8 cellular contexts compared by ENCODE assay signal in the genomic region with DNA sequence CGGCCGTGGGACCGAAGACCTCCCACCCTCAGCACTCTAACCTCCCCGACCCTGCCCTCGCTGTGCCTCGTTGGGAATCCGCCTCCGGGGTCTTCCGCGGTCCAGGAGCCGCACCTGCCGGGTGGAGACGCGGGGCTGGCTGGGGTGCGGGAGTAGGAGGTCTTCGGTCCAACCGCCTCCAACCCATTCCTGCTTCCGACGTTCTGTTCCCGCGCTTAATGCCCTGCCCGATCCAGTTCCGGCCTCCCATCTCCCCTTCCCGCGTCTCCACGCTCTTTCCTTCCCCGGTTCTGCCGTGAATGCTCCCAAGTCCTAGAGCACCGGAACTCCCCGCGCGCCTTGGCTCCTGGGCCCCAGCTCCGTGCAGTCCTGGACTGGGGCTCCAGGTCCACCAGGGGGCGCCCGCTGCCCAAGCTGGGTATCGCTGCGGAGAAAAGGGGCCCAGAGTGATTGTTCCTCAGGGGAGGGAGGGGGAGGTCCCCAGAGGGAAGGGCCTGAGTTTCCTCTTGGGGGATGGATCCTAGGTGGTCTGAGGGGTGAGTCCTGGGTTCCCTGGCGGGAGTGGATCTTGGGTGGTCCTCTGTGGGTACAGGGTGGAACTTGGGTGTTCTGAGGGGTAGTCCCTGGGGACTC. TPM values are rescaled to one million over a fixed set of nuclear protein-coding genes. Genes with fewer than 3 reads are reported as not detected.
DNase-seq lines count a peak whose midpoint lies in the region; ATAC-seq and TF ChIP-seq lines count a peak whose summit lies in the region.

No MANE protein-coding gene starts in this region.

- H3K4me1 Mint-ChIP-seq in CD4-positive, alpha-beta T cell (ENCODE audit: low read depth): peaks cover 33% of the 10 kb centered on the region
- peaks cover 27% of the 10 kb centered on the region for H3K4me1 Mint-ChIP-seq in neural progenitor cell
- peaks cover 48% of the 10 kb centered on the region for H3K4me1 Mint-ChIP-seq in stimulated activated naive CD8-positive, alpha-beta T cell treated with anti-CD3 and anti-CD28 coated beads, Interleukin-15, Interleukin-2, amounts not matched to agents 100 ng/mL and 50 ng/mL, for 24 hours (ENCODE audit: low read depth)

- POLR2A ChIA-PET in CD4-positive, alpha-beta T cell (lab: Charles Lee): interaction anchor here (0.6 to 2.0 kb wide), 9 partner anchors 14 to 411 kb away, joined by 3 to 11 read pairs (median 3); a partner anchor contains a TSS

- intact Hi-C loops in CD4-positive, alpha-beta T cell (cut with DNase I, micrococcal nuclease): loop anchor here (1.0 to 5.0 kb wide), 7 partner anchors 12 to 347 kb away; a partner anchor contains a TSS

- H2AFZ ChIP-seq in neural progenitor cell (replicated peaks): peak overlapping the region; percentile 63

- H4K20me1 ChIP-seq in neural progenitor cell (ENCODE audit: low read depth): no peaks in the 10 kb centered on the region

- H3K9me3 Mint-ChIP-seq in CD4-positive, alpha-beta T cell: no peaks in the 10 kb centered on the region
- H3K9me3 Mint-ChIP-seq in neural progenitor cell: no peaks in the 10 kb centered on the region
- H3K9me3 Mint-ChIP-seq in stimulated activated naive CD8-positive, alpha-beta T cell treated with anti-CD3 and anti-CD28 coated beads, Interleukin-15, Interleukin-2, amounts not matched to agents 100 ng/mL and 50 ng/mL, for 24 hours: no peaks in the 10 kb centered on the region

- no peaks in the 10 kb centered on the region for H3K36me3 ChIP-seq in neural progenitor cell

- H3K36me3 Mint-ChIP-seq in CD4-positive, alpha-beta T cell (ENCODE audit: low read depth): no peaks in the 10 kb centered on the region
- H3K36me3 Mint-ChIP-seq in neural progenitor cell: no peaks in the 10 kb centered on the region
- no peaks in the 10 kb centered on the region for H3K36me3 Mint-ChIP-seq in stimulated activated naive CD8-positive, alpha-beta T cell treated with anti-CD3 and anti-CD28 coated beads, Interleukin-15, Interleukin-2, amounts not matched to agents 100 ng/mL and 50 ng/mL, for 24 hours (ENCODE audit: low read depth)

- H3K4me3 Mint-ChIP-seq in CD4-positive, alpha-beta T cell: peak overlapping the region; percentile 94
- peak overlapping the region; percentile 87 for H3K4me3 Mint-ChIP-seq in neural progenitor cell
- peak overlapping the region; percentile 96 for H3K4me3 Mint-ChIP-seq in stimulated activated naive CD8-positive, alpha-beta T cell treated with anti-CD3 and anti-CD28 coated beads, Interleukin-15, Interleukin-2, amounts not matched to agents 100 ng/mL and 50 ng/mL, for 24 hours

- DNase-seq in CD4-positive, alpha-beta T cell: peak; percentile 81 to 95 (median 90)
- DNase-seq in KBM-7: peak; percentile 92
- peak; percentile 41 for DNase-seq in SIG-M5 (lab: John Stamatoyannopoulos, UW)
- DNase-seq in activated gamma-delta T cell treated with Interleukin-2 at 50 U/mL for 16 hours: peak; percentile 93
- peak; percentile 51 to 65 for DNase-seq in foreskin keratinocyte
- peak; percentile 96 for DNase-seq in neural progenitor cell (ENCODE audit: low spot score)

- H3F3A ChIP-seq in neural progenitor cell (ENCODE audit: low read depth): no peaks in the 10 kb centered on the region

- H3K4me1 ChIP-seq in foreskin keratinocyte (no peaks in the 10 kb centered on the region), neural progenitor cell (no peaks in the 10 kb centered on the region)

- no peak overlapping the region for H3K9ac ChIP-seq in neural progenitor cell

- H3K27ac Mint-ChIP-seq in CD4-positive, alpha-beta T cell: peak overlapping the region; percentile 24
- no peak overlapping the region for H3K27ac Mint-ChIP-seq in neural progenitor cell
- peak overlapping the region; percentile 94 for H3K27ac Mint-ChIP-seq in stimulated activated naive CD8-positive, alpha-beta T cell treated with anti-CD3 and anti-CD28 coated beads, Interleukin-15, Interleukin-2, amounts not matched to agents 100 ng/mL and 50 ng/mL, for 24 hours

- H3K79me2 ChIP-seq in neural progenitor cell (ENCODE audit: low read depth): no peaks in the 10 kb centered on the region

- H3K27me3 Mint-ChIP-seq in CD4-positive, alpha-beta T cell: no peaks in the 10 kb centered on the region
- peaks cover 19% of the 10 kb centered on the region for H3K27me3 Mint-ChIP-seq in neural progenitor cell (ENCODE audit: insufficient read depth, low read depth)
- H3K27me3 Mint-ChIP-seq in stimulated activated naive CD8-positive, alpha-beta T cell treated with anti-CD3 and anti-CD28 coated beads, Interleukin-15, Interleukin-2, amounts not matched to agents 100 ng/mL and 50 ng/mL, for 24 hours: no peaks in the 10 kb centered on the region

- peak; percentile 91 for ATAC-seq in CD4-positive, alpha-beta T cell (ENCODE audit: poor library complexity)
- peak; percentile 35 for ATAC-seq in GM21360 (IDR thresholded peaks at IDR 0.05; ENCODE audit: unreplicated experiment)
- peak; percentile 80 for ATAC-seq in foreskin keratinocyte

- no peaks in the 10 kb centered on the region for H3K9me3 ChIP-seq in CD4-positive, alpha-beta T cell (ENCODE audit: control insufficient read depth, low read length)
- no peaks in the 10 kb centered on the region for H3K9me3 ChIP-seq in neural progenitor cell (ENCODE audit: low read depth)

- peak overlapping the region; percentile 48 for H3K4me3 ChIP-seq in neural progenitor cell

- H3K27me3 ChIP-seq in CD4-positive, alpha-beta T cell (ENCODE audit: control insufficient read depth, insufficient read depth, low read length): no peaks in the 10 kb centered on the region
- H3K27me3 ChIP-seq in foreskin keratinocyte: no peaks in the 10 kb centered on the region
- no peaks in the 10 kb centered on the region for H3K27me3 ChIP-seq in neural progenitor cell

- in situ Hi-C loops in KBM-7 (cut with MboI; ENCODE audit: low pct_unique_long_range_greater_than_20kb, low sequenced_read_pairs): no loop called here

- H3K27ac ChIP-seq in CD4-positive, alpha-beta T cell (ENCODE audit: low read depth, low read length): no peak overlapping the region
- peak overlapping the region; percentile 2 for H3K27ac ChIP-seq in foreskin keratinocyte
- H3K27ac ChIP-seq in neural progenitor cell: no peak overlapping the region

- CTCF ChIA-PET in CD4-positive, alpha-beta T cell (lab: Charles Lee): interaction anchor here (0.5 to 2.2 kb wide), 16 partner anchors 9 to 350 kb away, joined by 3 to 22 read pairs (median 6); a partner anchor contains a TSS

- peak overlapping the region; percentile 79 for H3K4me2 ChIP-seq in neural progenitor cell

- peak; percentile 95 for TF ChIP-seq CTCF in CD4-positive, alpha-beta T cell (IDR thresholded peaks at IDR 0.05)
- TF ChIP-seq CTCF in foreskin keratinocyte (conservative IDR thresholded peaks at IDR 0.05) (peak; percentile 98), neural progenitor cell (IDR thresholded peaks at IDR 0.05) (peak; percentile 99)

RNA-seq across cellular contexts. Expression of a gene that starts 14.1 kb away (rescaled TPM):
- total RNA-seq in CD4-positive, alpha-beta T cell: 1 to 10 TPM; 1.5 to 1.8 TPM
- 23.2 and 27.9 TPM in 2 replicates for total RNA-seq in foreskin keratinocyte
- 27.7 and 35.4 TPM in 2 replicates for polyA plus RNA-seq in foreskin keratinocyte
- 0.28 and 1.7 TPM in 2 replicates for total RNA-seq in neural progenitor cell (ENCODE audit: low replicate concordance)

RNA-seq across cellular contexts. Expression of a gene that starts 14.7 kb away (rescaled TPM):
- total RNA-seq in CD4-positive, alpha-beta T cell: under 1 TPM; 0.53 to 0.88 TPM
- not detected in 2 replicates for total RNA-seq in foreskin keratinocyte
- not detected in 2 replicates for polyA plus RNA-seq in foreskin keratinocyte
- 2.4 and 7.3 TPM in 2 replicates for total RNA-seq in neural progenitor cell (ENCODE audit: low replicate concordance)

RNA-seq across cellular contexts. Expression of a gene that starts 35.2 kb away (rescaled TPM):
- 100 to 1,000 TPM; 111 to 118 TPM for total RNA-seq in CD4-positive, alpha-beta T cell
- total RNA-seq in foreskin keratinocyte (0.07 and 0.10 TPM in 2 replicates), neural progenitor cell (ENCODE audit: low replicate concordance) (0.19 TPM in 1 of 2 replicates, not detected in the other)
- polyA plus RNA-seq in foreskin keratinocyte: 0.13 and 0.20 TPM in 2 replicates

RNA-seq across cellular contexts. Expression of a gene that starts 52.7 kb away (rescaled TPM):
- 1 to 10 TPM; 7.9 to 9.4 TPM for total RNA-seq in CD4-positive, alpha-beta T cell
- total RNA-seq in foreskin keratinocyte: 14.9 and 15.3 TPM in 2 replicates
- 16.8 and 17.1 TPM in 2 replicates for polyA plus RNA-seq in foreskin keratinocyte
- total RNA-seq in neural progenitor cell (ENCODE audit: low replicate concordance): 1.2 and 1.3 TPM in 2 replicates

RNA-seq across cellular contexts. Expression of a gene that starts 57.2 kb away (rescaled TPM):
- total RNA-seq in CD4-positive, alpha-beta T cell: 10 to 100 TPM; 10.5 to 10.8 TPM
- total RNA-seq in foreskin keratinocyte: 20.2 and 24.2 TPM in 2 replicates
- polyA plus RNA-seq in foreskin keratinocyte: 19.0 and 22.1 TPM in 2 replicates
- 16.0 and 57.2 TPM in 2 replicates for total RNA-seq in neural progenitor cell (ENCODE audit: low replicate concordance)

Comparison
In these comparisons a context has a peak if more than half of its experiments do, and no peak if none do; other contexts are left out.
1. ATAC-seq: peak in every context shown above with its lines; median percentile 91 in CD4-positive, alpha-beta T cell; 80 in foreskin keratinocyte; 35 in GM21360.
2. DNase-seq: peak in every context shown above with its lines; median percentile 96 in neural progenitor cell; 93 in activated gamma-delta T cell treated with Interleukin-2 at 50 U/mL for 16 hours; 92 in KBM-7; 90 in CD4-positive, alpha-beta T cell; 58 in foreskin keratinocyte; 41 in SIG-M5.
3. RNA of a gene that starts 35.2 kb away (total RNA-seq): 111 to 118 TPM in CD4-positive, alpha-beta T cell; 0.07 to 0.10 TPM in foreskin keratinocyte and 0.19 TPM in neural progenitor cell; every median in the first group is over 10 times any median in the second.
4. Peak in every context shown above with its lines, with median percentiles within 50 percentile points of each other: H3K4me3 Mint-ChIP-seq and CTCF ChIP-seq.